Comparison of ENCODE assay signal across 23 cellular contexts in genomic region chr10:12874501-12874900, GRCh38.
"Had no signal": no experiment of that assay in that cellular context is flagged by ENCODE, and none has a peak within 500 bp of the region (broad histone marks: within the 10 kb centered on the region; RNA-seq: fewer than 3 reads in every experiment).

No MANE protein-coding gene starts in this region.

- H3K9me3 ChIP-seq: SJCRH30 had no signal

- H3K27me3 ChIP-seq: SJCRH30 had no signal

- H3K4me1 ChIP-seq: SJCRH30 had no signal

- DNase-seq: MM.1S, MV-4-11, NCI-H1105, NCI-H1417 treated with DMSO at 0.1 percent for 48 hours, NCI-H1436 treated with DMSO at 0.1 percent for 48 hours, NCI-H1694 treated with DMSO at 0.1 percent for 48 hours, NCI-H187 treated with DMSO at 0.1 percent for 48 hours, NCI-H2029, NCI-H510A, NCI-H524, NCI-H526, NCI-H69, NCI-H748 treated with DMSO at 0.1 percent for 48 hours, NCI-H82, PC-9, SHP77, SIG-M5, T-cell had no signal

- H3K27ac ChIP-seq: PC-9, RWPE1, SJCRH30, SK-N-MC had no signal

- H3K4me3 ChIP-seq: PC-9, SJCRH30, SK-N-MC had no signal

- ATAC-seq: Panc1, SK-N-SH treated with all-trans-retinoic acid at 6 μM for 48 hours, T-cell had no signal

- H3K36me3 ChIP-seq: SJCRH30 had no signal

- H3K4me2 ChIP-seq: PC-9 had no signal

- H2AFZ ChIP-seq: PC-9 had no signal
